Comparison of ENCODE assay signal across 1 cellular context in the genomic region with DNA sequence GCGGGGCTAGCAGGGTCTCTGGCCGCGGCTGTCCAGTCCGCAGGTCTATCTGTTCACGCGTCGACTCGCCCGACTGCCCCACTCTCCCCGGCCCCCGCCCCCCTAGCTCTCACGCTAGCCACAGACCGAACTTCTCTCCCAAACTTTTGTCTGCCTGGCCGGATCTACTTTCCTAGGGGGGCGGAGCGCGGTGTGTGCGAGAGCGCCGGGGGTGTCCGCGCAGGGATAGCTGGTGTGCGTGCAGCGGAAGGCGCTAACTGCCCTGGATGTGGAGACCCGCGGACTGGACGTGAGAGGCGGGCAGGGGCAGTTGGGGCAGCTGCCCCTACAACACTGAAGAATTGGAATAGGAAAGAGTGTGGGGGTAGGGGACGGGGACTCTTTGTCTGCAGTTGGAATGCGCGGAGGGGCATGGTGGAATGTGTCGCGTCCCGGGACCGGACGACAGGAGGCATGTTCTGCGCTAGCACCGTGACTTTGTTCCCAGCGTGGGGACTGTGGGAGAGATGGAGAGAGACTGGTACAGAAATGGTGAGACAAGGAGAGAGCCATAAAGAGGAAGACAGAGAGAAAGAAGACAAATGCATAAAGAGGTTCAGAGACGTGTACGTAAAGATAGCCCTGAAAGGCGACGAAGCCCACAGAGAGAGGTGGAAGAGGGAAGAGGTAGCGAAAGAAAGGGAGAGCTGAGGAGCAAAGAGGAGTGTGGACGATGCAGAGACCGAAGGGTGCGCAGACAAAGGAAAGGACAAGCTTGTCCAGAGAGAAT.
TF ChIP-seq lines count a peak whose summit lies in the region.

Gene AJUBA, minus strand, starts transcription at position 75 of the 769 bp plus-strand sequence. CDS start 285 bp downstream, outside the sequence.

TF ChIP-seq in K562, 482 proteins besides CTCF, POLR2A, EP300 and RAD21 (continued from another document and continues in another):
- TF ChIP-seq, protein P1, sequence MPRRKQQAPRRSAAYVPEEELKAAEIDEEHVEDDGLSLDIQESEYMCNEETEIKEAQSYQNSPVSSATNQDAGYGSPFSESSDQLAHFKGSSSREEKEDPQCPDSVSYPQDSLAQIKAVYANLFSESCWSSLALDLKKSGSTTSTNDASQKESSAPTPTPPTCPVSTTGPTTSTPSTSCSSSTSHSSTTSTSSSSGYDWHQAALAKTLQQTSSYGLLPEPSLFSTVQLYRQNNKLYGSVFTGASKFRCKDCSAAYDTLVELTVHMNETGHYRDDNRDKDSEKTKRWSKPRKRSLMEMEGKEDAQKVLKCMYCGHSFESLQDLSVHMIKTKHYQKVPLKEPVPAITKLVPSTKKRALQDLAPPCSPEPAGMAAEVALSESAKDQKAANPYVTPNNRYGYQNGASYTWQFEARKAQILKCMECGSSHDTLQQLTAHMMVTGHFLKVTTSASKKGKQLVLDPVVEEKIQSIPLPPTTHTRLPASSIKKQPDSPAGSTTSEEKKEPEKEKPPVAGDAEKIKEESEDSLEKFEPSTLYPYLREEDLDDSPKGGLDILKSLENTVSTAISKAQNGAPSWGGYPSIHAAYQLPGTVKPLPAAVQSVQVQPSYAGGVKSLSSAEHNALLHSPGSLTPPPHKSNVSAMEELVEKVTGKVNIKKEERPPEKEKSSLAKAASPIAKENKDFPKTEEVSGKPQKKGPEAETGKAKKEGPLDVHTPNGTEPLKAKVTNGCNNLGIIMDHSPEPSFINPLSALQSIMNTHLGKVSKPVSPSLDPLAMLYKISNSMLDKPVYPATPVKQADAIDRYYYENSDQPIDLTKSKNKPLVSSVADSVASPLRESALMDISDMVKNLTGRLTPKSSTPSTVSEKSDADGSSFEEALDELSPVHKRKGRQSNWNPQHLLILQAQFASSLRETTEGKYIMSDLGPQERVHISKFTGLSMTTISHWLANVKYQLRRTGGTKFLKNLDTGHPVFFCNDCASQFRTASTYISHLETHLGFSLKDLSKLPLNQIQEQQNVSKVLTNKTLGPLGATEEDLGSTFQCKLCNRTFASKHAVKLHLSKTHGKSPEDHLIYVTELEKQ (CRISPR knock-in tag; IDR thresholded peaks at IDR 0.05) = no peak
- no peak for TF ChIP-seq SLC30A9 (CRISPR knock-in tag; IDR thresholded peaks at IDR 0.05)
- no peak for TF ChIP-seq ZNF121 (CRISPR knock-in tag; conservative IDR thresholded peaks at IDR 0.05)
- TF ChIP-seq PREB (CRISPR knock-in tag; IDR thresholded peaks at IDR 0.05) = no peak
- peak; percentile 71 for TF ChIP-seq GABPB1 (CRISPR knock-in tag; IDR thresholded peaks at IDR 0.05)
- TF ChIP-seq EWSR1 (IDR thresholded peaks at IDR 0.05; ENCODE audit: borderline replicate concordance, low read depth, partially characterized antibody) = no peak
- TF ChIP-seq ELF2 (CRISPR knock-in tag; IDR thresholded peaks at IDR 0.05) = peak; percentile 62; the same call in 1 of the 2 replicates
- TF ChIP-seq SIX5 (IDR thresholded peaks at IDR 0.05; ENCODE audit: borderline replicate concordance in 1 of 2, insufficient read depth in 1 of 2, low read depth in 1 of 2, low read length in 2 of 2) = no peak
- peak; percentile 88 for TF ChIP-seq ATF7 (IDR thresholded peaks at IDR 0.05)
- TF ChIP-seq RNF2 (IDR thresholded peaks at IDR 0.05) = 0 out of 2 replicates have a peak, but pooled peaks have one; percentile 60
- peak; percentile 95 for TF ChIP-seq ETV1 (tag; conservative IDR thresholded peaks at IDR 0.05; ENCODE audit: low read depth)
- no peak for TF ChIP-seq NR3C1 (CRISPR knock-in tag; IDR thresholded peaks at IDR 0.05)
- peak; percentile 93; the same call in 1 of the 2 replicates for TF ChIP-seq LARP7 (IDR thresholded peaks at IDR 0.05)
- peak; percentile 48; the same call in 1 of the 2 replicates for TF ChIP-seq RAD51 (IDR thresholded peaks at IDR 0.05; ENCODE audit: borderline replicate concordance, low read depth)
- TF ChIP-seq KAT8 (IDR thresholded peaks at IDR 0.05; ENCODE audit: low read depth) = no peak
- TF ChIP-seq RCOR1 (IDR thresholded peaks at IDR 0.05; ENCODE audit: borderline replicate concordance in 1 of 2, low read depth in 2 of 2, low read length in 2 of 2) = peak; percentile 8 to 55; a peak in 1 of 4 replicates
- peak; percentile 70 for TF ChIP-seq MAX (CRISPR knock-in tag; IDR thresholded peaks at IDR 0.05)
- no peak for TF ChIP-seq FUS (optimal IDR thresholded peaks at IDR 0.05; ENCODE audit: low read depth, low read length)
- 0 out of 2 replicates have a peak, but pooled peaks have one; percentile 28 for TF ChIP-seq ELF1 (tag; IDR thresholded peaks at IDR 0.05)
- TF ChIP-seq, protein P2, sequence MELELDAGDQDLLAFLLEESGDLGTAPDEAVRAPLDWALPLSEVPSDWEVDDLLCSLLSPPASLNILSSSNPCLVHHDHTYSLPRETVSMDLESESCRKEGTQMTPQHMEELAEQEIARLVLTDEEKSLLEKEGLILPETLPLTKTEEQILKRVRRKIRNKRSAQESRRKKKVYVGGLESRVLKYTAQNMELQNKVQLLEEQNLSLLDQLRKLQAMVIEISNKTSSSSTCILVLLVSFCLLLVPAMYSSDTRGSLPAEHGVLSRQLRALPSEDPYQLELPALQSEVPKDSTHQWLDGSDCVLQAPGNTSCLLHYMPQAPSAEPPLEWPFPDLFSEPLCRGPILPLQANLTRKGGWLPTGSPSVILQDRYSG (tag; conservative IDR thresholded peaks at IDR 0.05; ENCODE audit: low read depth) = 0 out of 2 replicates have a peak, but pooled peaks have one; percentile 28
- TF ChIP-seq GATA2 (CRISPR knock-in tag; IDR thresholded peaks at IDR 0.05) = no peak
- peak; percentile 46 for TF ChIP-seq ASH1L (IDR thresholded peaks at IDR 0.05; ENCODE audit: borderline replicate concordance, low read depth, partially characterized antibody)
- peak; percentile 91 for TF ChIP-seq SMAD4 (CRISPR knock-in tag; conservative IDR thresholded peaks at IDR 0.05)
- TF ChIP-seq SIN3A (IDR thresholded peaks at IDR 0.05; ENCODE audit: borderline replicate concordance in 2 of 2, control insufficient read depth in 1 of 2, low read depth in 2 of 2, low read length in 2 of 2) = peak in 1 of 2 experiments; percentile 14; a peak in 2 of 4 replicates
- TF ChIP-seq, protein P3, sequence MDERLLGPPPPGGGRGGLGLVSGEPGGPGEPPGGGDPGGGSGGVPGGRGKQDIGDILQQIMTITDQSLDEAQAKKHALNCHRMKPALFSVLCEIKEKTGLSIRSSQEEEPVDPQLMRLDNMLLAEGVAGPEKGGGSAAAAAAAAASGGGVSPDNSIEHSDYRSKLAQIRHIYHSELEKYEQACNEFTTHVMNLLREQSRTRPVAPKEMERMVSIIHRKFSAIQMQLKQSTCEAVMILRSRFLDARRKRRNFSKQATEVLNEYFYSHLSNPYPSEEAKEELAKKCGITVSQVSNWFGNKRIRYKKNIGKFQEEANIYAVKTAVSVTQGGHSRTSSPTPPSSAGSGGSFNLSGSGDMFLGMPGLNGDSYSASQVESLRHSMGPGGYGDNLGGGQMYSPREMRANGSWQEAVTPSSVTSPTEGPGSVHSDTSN (CRISPR knock-in tag; IDR thresholded peaks at IDR 0.05; ENCODE audit: low read depth) = no peak
- TF ChIP-seq, protein P3 (tag; conservative IDR thresholded peaks at IDR 0.05; ENCODE audit: low read depth) = peak; percentile 14; the same call in 1 of the 2 replicates
- no peak for TF ChIP-seq POLR2AphosphoS2 (IDR thresholded peaks at IDR 0.05; ENCODE audit: low read length)
- TF ChIP-seq, protein P4, sequence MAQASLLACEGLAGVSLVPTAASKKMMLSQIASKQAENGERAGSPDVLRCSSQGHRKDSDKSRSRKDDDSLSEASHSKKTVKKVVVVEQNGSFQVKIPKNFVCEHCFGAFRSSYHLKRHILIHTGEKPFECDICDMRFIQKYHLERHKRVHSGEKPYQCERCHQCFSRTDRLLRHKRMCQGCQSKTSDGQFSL (CRISPR knock-in tag; IDR thresholded peaks at IDR 0.05) = peak; percentile 69; the same call in 1 of the 2 replicates
- TF ChIP-seq, protein P4 (tag; IDR thresholded peaks at IDR 0.05) = no peak
- no peak for TF ChIP-seq ZNF217 (CRISPR knock-in tag; IDR thresholded peaks at IDR 0.05)
- TF ChIP-seq SREBF2 (CRISPR knock-in tag; IDR thresholded peaks at IDR 0.05) = peak; percentile 63; the same call in 1 of the 2 replicates
- TF ChIP-seq ARNT (IDR thresholded peaks at IDR 0.05) = peak; percentile 78 to 86; a peak in 3 of 4 replicates
- TF ChIP-seq NR2C1 (IDR thresholded peaks at IDR 0.05) = no peak; the same call in 1 of the 2 replicates
- TF ChIP-seq NR2C1 (tag; IDR thresholded peaks at IDR 0.05) = no peak
- 0 out of 2 replicates have a peak, but pooled peaks have one; percentile 3 for TF ChIP-seq C11orf30 (IDR thresholded peaks at IDR 0.05; ENCODE audit: low read depth)
- TF ChIP-seq TCF3 (CRISPR knock-in tag; IDR thresholded peaks at IDR 0.05) = no peak
- no peak for TF ChIP-seq POLR3A (IDR thresholded peaks at IDR 0.05; ENCODE audit: borderline replicate concordance, extremely low read depth, insufficient read depth, insufficient read length)
- peak; percentile 88 to 90 for TF ChIP-seq MAZ (CRISPR knock-in tag; conservative IDR thresholded peaks at IDR 0.05 in 1 of 2, IDR thresholded peaks at IDR 0.05 in 1 of 2)
- TF ChIP-seq POLR2G (IDR thresholded peaks at IDR 0.05; ENCODE audit: low read depth, low read length) = peak; percentile 74
- 0 out of 2 replicates have a peak, but pooled peaks have one; percentile 19 for TF ChIP-seq RREB1 (CRISPR knock-in tag; IDR thresholded peaks at IDR 0.05)
- TF ChIP-seq L3MBTL2 (IDR thresholded peaks at IDR 0.05) = peak; percentile 92
- no peak for TF ChIP-seq RFX5 (IDR thresholded peaks at IDR 0.05; ENCODE audit: low read depth, low read length)
- TF ChIP-seq ZNF561 (CRISPR knock-in tag; conservative IDR thresholded peaks at IDR 0.05) = no peak
- TF ChIP-seq ZNF639 (CRISPR knock-in tag; conservative IDR thresholded peaks at IDR 0.05 in 1 of 2, IDR thresholded peaks at IDR 0.05 in 1 of 2) = peak in 1 of 2 experiments; percentile 65; a peak in 1 of 4 replicates
- TF ChIP-seq YBX1 (IDR thresholded peaks at IDR 0.05) = no peak
- TF ChIP-seq FOXA1 (IDR thresholded peaks at IDR 0.05; ENCODE audit: borderline replicate concordance) = no peak
